In the genomic region with DNA sequence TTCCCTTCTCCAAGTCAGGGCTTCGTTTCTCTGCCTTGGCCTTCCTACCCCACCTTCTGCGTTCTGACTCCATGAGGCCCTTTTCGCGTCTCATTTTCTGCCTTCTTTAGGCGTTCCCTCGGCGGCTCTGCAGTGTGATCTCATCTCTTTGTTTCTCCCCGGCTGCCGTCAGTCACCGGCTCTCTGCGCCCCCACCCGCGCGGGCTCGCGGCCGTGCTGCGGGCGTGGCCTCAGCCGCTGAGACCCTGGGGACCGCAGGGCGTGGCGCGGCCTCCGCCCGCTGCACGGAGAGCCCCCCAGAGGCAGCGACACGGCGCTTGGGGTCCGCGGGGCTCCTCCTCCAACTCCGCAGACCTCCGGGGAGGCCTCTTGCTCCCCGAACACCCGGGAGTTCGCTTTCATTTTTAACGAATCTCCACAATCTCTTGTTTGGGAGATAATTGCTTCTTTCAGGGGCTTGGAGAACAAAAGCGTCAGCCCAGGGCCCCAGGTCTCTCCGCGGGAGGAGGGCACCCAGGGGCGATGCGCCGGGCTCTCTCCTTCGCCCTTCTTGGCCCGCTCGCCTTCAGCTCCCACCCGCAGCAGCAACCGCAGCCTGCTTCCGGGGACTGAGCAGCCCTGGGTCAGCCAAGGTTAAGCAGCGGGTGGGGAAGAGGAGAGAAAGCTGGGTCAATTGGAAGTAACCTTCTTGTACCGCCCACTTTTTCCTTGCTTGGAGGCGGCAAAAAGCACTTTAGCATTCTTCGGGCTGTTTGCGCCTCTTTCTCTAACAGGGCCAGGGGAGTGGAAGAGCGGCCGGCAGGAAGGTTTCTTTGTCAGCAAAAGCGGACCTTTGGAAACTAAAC, we compare ENCODE assay signal across 8 cellular contexts. TPM values are rescaled to one million over a fixed set of nuclear protein-coding genes. Genes with fewer than 3 reads are reported as not detected.
DNase-seq lines count a peak whose midpoint lies in the region; ATAC-seq and TF ChIP-seq lines count a peak whose summit lies in the region.

No MANE protein-coding gene starts in this region.

- no peaks in the 10 kb centered on the region for H3K9me3 Mint-ChIP-seq in neural progenitor cell

- H3K9me3 ChIP-seq in IMR-90 (ENCODE audit: control insufficient read depth, insufficient read depth, low read length) (no peaks in the 10 kb centered on the region), neural progenitor cell (ENCODE audit: low read depth) (no peaks in the 10 kb centered on the region), stomach smooth muscle (ENCODE audit: control insufficient read depth in 2 of 2, low read length in 2 of 2) (no peaks in the 10 kb centered on the region)

- H3K4me3 Mint-ChIP-seq in neural progenitor cell, result peak overlapping the region; percentile 89

- H4K8ac ChIP-seq in IMR-90 (ENCODE audit: low read depth in 2 of 2, low read length in 2 of 2), result peak overlapping the region; percentile 93 to 96

- peak overlapping the region; percentile 98 for H4K91ac ChIP-seq in IMR-90 (ENCODE audit: insufficient read depth, low read depth, low read length)

- ATAC-seq in GM21576 (IDR thresholded peaks at IDR 0.05; ENCODE audit: unreplicated experiment) (peak; percentile 78), IMR-90 (ENCODE audit: low read depth) (peak; percentile 85)

- no TSS peak for BruUV-seq in IMR-90 (replicated peaks; lab: Mats Ljungman, UMichigan)

- no peaks in the 10 kb centered on the region for H3K79me1 ChIP-seq in IMR-90 (ENCODE audit: low read depth in 1 of 2, low read length in 2 of 2)

- H2AK9ac ChIP-seq in IMR-90 (replicated peaks; ENCODE audit: low read depth, low read length, poor library complexity), result peak overlapping the region; percentile 71

- H3K9me1 ChIP-seq in IMR-90 (ENCODE audit: insufficient read depth, low read length), result no peaks in the 10 kb centered on the region

- no peaks in the 10 kb centered on the region for H3K79me2 ChIP-seq in neural progenitor cell (ENCODE audit: low read depth)

- H3K27me3 Mint-ChIP-seq in neural progenitor cell (ENCODE audit: insufficient read depth, low read depth), result no peaks in the 10 kb centered on the region

- H3K9ac ChIP-seq in IMR-90 (ENCODE audit: low read depth, low read length) (peak overlapping the region; percentile 98), neural progenitor cell (peak overlapping the region; percentile 12), stomach smooth muscle (ENCODE audit: low read length in 2 of 2) (peak overlapping the region; percentile 89 to 98)

- H2BK5ac ChIP-seq in IMR-90 (ENCODE audit: low read depth, low read length, poor library complexity, severe bottlenecking), result peak overlapping the region; percentile 77

- no peaks in the 10 kb centered on the region for H3K27me3 ChIP-seq in IMR-90 (ENCODE audit: control insufficient read depth, insufficient read depth, low read length)
- H3K27me3 ChIP-seq in neural progenitor cell, result no peaks in the 10 kb centered on the region
- no peaks in the 10 kb centered on the region for H3K27me3 ChIP-seq in stomach smooth muscle (ENCODE audit: control insufficient read depth in 1 of 2, insufficient read depth in 2 of 2, low read length in 2 of 2)

- TF ChIP-seq CTCF in IMR-90 (conservative IDR thresholded peaks at IDR 0.05; ENCODE audit: low read depth, low read length), result no peak
- no peak for TF ChIP-seq CTCF in RWPE1 (conservative IDR thresholded peaks at IDR 0.05; ENCODE audit: low read depth)
- no peak for TF ChIP-seq CTCF in neural progenitor cell (IDR thresholded peaks at IDR 0.05)

- H2BK20ac ChIP-seq in IMR-90 (ENCODE audit: low read depth, low read length), result peak overlapping the region; percentile 72

- dilution Hi-C loops in IMR-90 (cut with HindIII; ENCODE audit: low sequenced_read_pairs, unreplicated experiment), result no loop called here

- TF ChIP-seq RAD21 in IMR-90 (IDR thresholded peaks at IDR 0.05; ENCODE audit: low read length), result no peak

- intact Hi-C loops in IMR-90 (cut with micrococcal nuclease), result no loop called here

- peak overlapping the region; percentile 91 for H3K4ac ChIP-seq in IMR-90 (ENCODE audit: low read depth, low read length)

- peak overlapping the region; percentile 100 for H3K27ac Mint-ChIP-seq in neural progenitor cell

- peak overlapping the region; percentile 95 for H3K14ac ChIP-seq in IMR-90 (replicated peaks; ENCODE audit: low read depth, low read length)

- H2AFZ ChIP-seq in IMR-90 (replicated peaks; ENCODE audit: low read length, poor library complexity) (peak overlapping the region; percentile 89), neural progenitor cell (replicated peaks) (peak overlapping the region; percentile 86)

- H3K18ac ChIP-seq in IMR-90 (ENCODE audit: low read depth, low read length), result peak overlapping the region; percentile 95

- H2BK120ac ChIP-seq in IMR-90 (ENCODE audit: low read depth, low read length), result peak overlapping the region; percentile 80

- in situ Hi-C loops in IMR-90 (cut with MboI; ENCODE audit: low sequenced_read_pairs), result no loop called here

- CTCF ChIA-PET in IMR-90 (lab: Yijun Ruan, JAX), result interaction anchor here (0.6 kb wide), 1 partner anchor 90 kb away, joined by 5 read pairs; no protein-coding TSS in a partner anchor
- CTCF ChIA-PET in RWPE1 (lab: Yijun Ruan, JAX), result interaction anchor here (0.6 kb wide), 1 partner anchor 183 kb away, joined by 3 read pairs; no protein-coding TSS in a partner anchor

- H4K20me1 ChIP-seq in IMR-90 (ENCODE audit: insufficient read depth, low read length) (no peaks in the 10 kb centered on the region), neural progenitor cell (ENCODE audit: low read depth) (no peaks in the 10 kb centered on the region)

- 2% methylated on average over 9 of the region's 58 CpGs; no CpG with 5 or more reads in 1 of the 2 experiments for WGBS in IMR-90 (ENCODE audit: extremely low coverage in 2 of 2, insufficient read length in 1 of 2), 2 experiments

- H4K5ac ChIP-seq in IMR-90 (ENCODE audit: low read depth, low read length), result peak overlapping the region; percentile 95

- H3K23ac ChIP-seq in IMR-90 (ENCODE audit: low read depth, low read length), result peak overlapping the region; percentile 91

- H3K36me3 ChIP-seq in IMR-90 (ENCODE audit: control insufficient read depth, insufficient read depth, low read length) (no peaks in the 10 kb centered on the region), neural progenitor cell (no peaks in the 10 kb centered on the region), stomach smooth muscle (ENCODE audit: control insufficient read depth in 2 of 2, insufficient read depth in 2 of 2, low read length in 2 of 2) (no peaks in the 10 kb centered on the region)

- no peaks in the 10 kb centered on the region for H3K36me3 Mint-ChIP-seq in neural progenitor cell

- POLR2A ChIA-PET in IMR-90 (lab: Charles Lee; ENCODE audit: unreplicated experiment) (interaction anchor here (0.6 kb wide), 1 partner anchor 8 kb away, joined by 3 read pairs; no protein-coding TSS in a partner anchor), RWPE1 (lab: Yijun Ruan, JAX; ENCODE audit: low non-redundant PET) (no interaction called here)

- H3K4me1 ChIP-seq in IMR-90 (ENCODE audit: control insufficient read depth, insufficient read depth, low read length) (peaks cover 9% of the 10 kb centered on the region), neural progenitor cell (peaks cover 38% of the 10 kb centered on the region), stomach smooth muscle (ENCODE audit: control insufficient read depth, insufficient read depth, low read length) (peaks cover 6% of the 10 kb centered on the region)

- DNase-seq in DMS153 treated with DMSO at 0.1 percent for 48 hours (lab: John Stamatoyannopoulos, UW; ENCODE audit: unreplicated experiment) (peak; percentile 58), IMR-90 (peak; percentile 82), RWPE1 (ENCODE audit: low spot score) (peak; percentile 69), foreskin melanocyte (peak; percentile 57), neural progenitor cell (ENCODE audit: low spot score) (peak; percentile 91)
- DNase-seq in activated gamma-delta T cell treated with anti-CD3 and anti-CD28 coated beads, Interleukin-2, amount 50 U/mL, for 16 hours (ENCODE audit: low read depth), result peak; percentile 51

- peak overlapping the region; percentile 98 for H3K56ac ChIP-seq in IMR-90 (ENCODE audit: extremely low read depth, insufficient read depth, low read length)

- H2AK5ac ChIP-seq in IMR-90 (ENCODE audit: low read depth, low read length), result peak overlapping the region; percentile 22; the same call in 1 of the 2 replicates

- H3K27ac ChIP-seq in IMR-90 (ENCODE audit: insufficient read depth, low read length), result peak overlapping the region; percentile 95
- H3K27ac ChIP-seq in RWPE1, result peak overlapping the region; percentile 80
- peak overlapping the region; percentile 88 for H3K27ac ChIP-seq in neural progenitor cell
- H3K27ac ChIP-seq in stomach smooth muscle (ENCODE audit: low read length), result peak overlapping the region; percentile 90

- peaks cover 42% of the 10 kb centered on the region for H3F3A ChIP-seq in neural progenitor cell (ENCODE audit: low read depth)

- TF ChIP-seq POLR2A in IMR-90 (IDR thresholded peaks at IDR 0.05; ENCODE audit: low read depth, low read length), result peak; percentile 78

- H3K4me3 ChIP-seq in IMR-90 (ENCODE audit: insufficient read depth, low read depth, low read length) (peak overlapping the region; percentile 48), neural progenitor cell (peak overlapping the region; percentile 61), stomach smooth muscle (ENCODE audit: low read length in 2 of 2) (peak overlapping the region; percentile 85 to 87)

- H2BK15ac ChIP-seq in IMR-90 (ENCODE audit: low read depth, low read length), result peak overlapping the region; percentile 90

- H3K4me1 Mint-ChIP-seq in neural progenitor cell, result peaks cover 62% of the 10 kb centered on the region

- H3K4me2 ChIP-seq in IMR-90 (ENCODE audit: low read depth, low read length), result peak overlapping the region; percentile 85
- H3K4me2 ChIP-seq in neural progenitor cell, result peak overlapping the region; percentile 86

TF ChIP-seq in IMR-90, 13 proteins besides CTCF, POLR2A, EP300 and RAD21 (continues in another document):
- TF ChIP-seq NFE2L2 (IDR thresholded peaks at IDR 0.05; ENCODE audit: low read depth, low read length), result no peak
- TF ChIP-seq RCOR1 (IDR thresholded peaks at IDR 0.05; ENCODE audit: insufficient replicate concordance, low read length), result no peak
- TF ChIP-seq FOS (IDR thresholded peaks at IDR 0.05; ENCODE audit: low read depth, low read length), result no peak
- peak; percentile 94 for TF ChIP-seq MAZ (IDR thresholded peaks at IDR 0.05; ENCODE audit: borderline replicate concordance, low read depth, low read length)
- 0 out of 2 replicates have a peak, but pooled peaks have one; percentile 18 for TF ChIP-seq CHD1 (IDR thresholded peaks at IDR 0.05; ENCODE audit: low read depth, low read length)

RNA-seq across cellular contexts. Expression of a gene that starts 35.2 kb away (rescaled TPM):
- 0.36 and 0.56 TPM in 2 replicates for total RNA-seq in IMR-90 (2012; rRNA removed)
- 0.50 and 0.51 TPM in 2 replicates for polyA plus RNA-seq in IMR-90 (2012; rRNA removed)
- 0.18 and 0.34 TPM in 2 replicates for polyA plus RNA-seq in IMR-90 (2012; cell fraction: cytosol; rRNA removed)
- polyA plus RNA-seq in IMR-90 (2012; cell fraction: nucleus; rRNA removed; ENCODE audit: low replicate concordance), result 0.10 and 0.17 TPM in 2 replicates
- total RNA-seq in neural progenitor cell (ENCODE audit: low replicate concordance), result 5.0 and 8.5 TPM in 2 replicates

Comparison
In these comparisons a context has a peak if more than half of its experiments do, and no peak if none do; other contexts are left out.
1. Peak in every context shown above with its lines: DNase-seq, ATAC-seq, H3K4me3 ChIP-seq and H3K27ac ChIP-seq.
2. H3K9ac ChIP-seq: peak in every context shown above with its lines; median percentile 98 in IMR-90; 94 in stomach smooth muscle; 12 in neural progenitor cell.